Comparison of ENCODE assay signal across 1 cellular context in genomic region chr3:23096041-23096440, GRCh38.
TF ChIP-seq lines count a peak whose summit lies in the region.

No MANE protein-coding gene starts in this region.

TF ChIP-seq in GM23338, 12 proteins besides CTCF, POLR2A, EP300 and RAD21 (continued from another document):
- 0 out of 2 replicates have a peak, but pooled peaks have one; percentile 16 for TF ChIP-seq ZNF462 (CRISPR knock-in tag; IDR thresholded peaks at IDR 0.05)
